11 cellular contexts compared by ENCODE assay signal in the genomic region with DNA sequence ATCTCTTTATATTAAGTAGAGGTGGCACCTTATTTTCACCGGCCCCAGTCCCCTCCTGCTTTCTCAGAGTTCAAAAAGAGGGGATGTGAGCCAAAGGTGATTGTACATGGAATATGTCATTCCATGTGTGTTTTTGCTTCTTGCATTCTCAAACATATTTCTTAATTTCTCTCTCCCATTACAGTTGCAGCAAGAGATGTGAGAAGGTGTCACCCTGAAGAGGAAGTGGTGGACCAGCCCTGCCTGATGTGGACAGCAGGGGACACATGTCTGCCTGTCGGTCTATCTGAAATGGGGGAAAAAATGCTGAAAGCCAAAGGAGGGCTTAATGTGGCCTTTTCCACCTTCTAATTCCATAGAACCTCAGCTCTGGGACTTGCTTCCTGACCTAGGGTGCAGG. TPM values are rescaled to one million over a fixed set of nuclear protein-coding genes. Genes with fewer than 3 reads are reported as not detected.
DNase-seq lines count a peak whose midpoint lies in the region; ATAC-seq and TF ChIP-seq lines count a peak whose summit lies in the region.
"Had no signal": no experiment of that assay in that cellular context is flagged by ENCODE, and none has a peak within 500 bp of the region (broad histone marks: within the 10 kb centered on the region; RNA-seq: fewer than 3 reads in every experiment).

No MANE protein-coding gene starts in this region.

- no peak for DNase-seq in CD8-positive, alpha-beta T cell
- no peak for DNase-seq in activated naive CD8-positive, alpha-beta T cell treated with anti-CD3 and anti-CD28 coated beads for 36 hours
- DNase-seq in nephron progenitor cell (no peak), EL (no peak), NCI-H2081 treated with DMSO at 0.1 percent for 48 hours (lab: John Stamatoyannopoulos, UW) (no peak), H7 (no peak)
- DNase-seq: foreskin melanocyte, NCI-H1436 treated with DMSO at 0.1 percent for 48 hours had no signal

- POLR2A ChIA-PET in CD8-positive, alpha-beta T cell (lab: Charles Lee): interaction anchor here (0.7 to 2.1 kb wide), 2 partner anchors 11 to 53 kb away, joined by 4 to 13 read pairs; no protein-coding TSS in a partner anchor

- intact Hi-C loops in CD8-positive, alpha-beta T cell (cut with DNase I, micrococcal nuclease): loop anchor here (1.0 to 10.0 kb wide), 11 partner anchors 11 to 1424 kb away; partner anchors contain the start of genes CALM1 (in 1 of the 2), EML5 (in 1 of the 2) and GALC (in 1 of the 2)

- peaks cover 0 to 18% (median 4%) of the 10 kb centered on the region in 11 experiments; a peak in 4 of 22 replicates for H3K36me3 ChIP-seq in BLaER1 treated with 17β-estradiol and CSF1 and Interleukin-3, amounts not matched to agents 10 nM and 100 nM
- no peaks in the 10 kb centered on the region for H3K36me3 ChIP-seq in CD8-positive, alpha-beta T cell (ENCODE audit: insufficient read depth, low read length)
- peaks cover 2% of the 10 kb centered on the region; the same call in 1 of the 2 replicates for H3K36me3 ChIP-seq in H7 (replicated peaks; ENCODE audit: control insufficient read depth, insufficient read depth, low read length)
- H3K36me3 ChIP-seq: prostate gland had no signal

- no peak overlapping the region for H3K4me3 ChIP-seq in BLaER1 treated with 17β-estradiol and CSF1 and Interleukin-3, amounts not matched to agents 10 nM and 100 nM
- H3K4me3 ChIP-seq in CD8-positive, alpha-beta T cell (ENCODE audit: low read depth, low read length): no peak overlapping the region
- H3K4me3 ChIP-seq in H7 (ENCODE audit: insufficient read depth, low read depth, low read length): no peak overlapping the region
- H3K4me3 ChIP-seq: prostate gland had no signal

- CTCF ChIA-PET in CD8-positive, alpha-beta T cell (lab: Charles Lee): interaction anchor here (0.6 to 1.0 kb wide), 3 partner anchors 284 to 350 kb away, joined by 3 to 4 read pairs (median 3); no protein-coding TSS in a partner anchor

- peaks cover 31 to 42% (median 38%) of the 10 kb centered on the region in 10 experiments for H3K4me1 ChIP-seq in BLaER1 treated with 17β-estradiol and CSF1 and Interleukin-3, amounts not matched to agents 10 nM and 100 nM
- peaks cover 34% of the 10 kb centered on the region for H3K4me1 ChIP-seq in CD8-positive, alpha-beta T cell (ENCODE audit: insufficient read depth, low read length)

- peaks cover 0 to 11% (median 0%) of the 10 kb centered on the region in 11 experiments; a peak in 6 of 22 replicates for H4K20me1 ChIP-seq in BLaER1 treated with 17β-estradiol and CSF1 and Interleukin-3, amounts not matched to agents 10 nM and 100 nM

- H3K27ac ChIP-seq in BLaER1 treated with 17β-estradiol and CSF1 and Interleukin-3, amounts not matched to agents 10 nM and 100 nM: no peak overlapping the region
- no peak overlapping the region for H3K27ac ChIP-seq in CD8-positive, alpha-beta T cell (ENCODE audit: low read depth, low read length)

- H3K36me3 Mint-ChIP-seq in CD8-positive, alpha-beta T cell: peaks cover 13% of the 10 kb centered on the region
- H3K36me3 Mint-ChIP-seq in activated naive CD8-positive, alpha-beta T cell treated with anti-CD3 and anti-CD28 coated beads for 36 hours: peaks cover 40% of the 10 kb centered on the region
- H3K36me3 Mint-ChIP-seq in nephron progenitor cell (ENCODE audit: low read depth): no peaks in the 10 kb centered on the region

- TF ChIP-seq CTCF in CD8-positive, alpha-beta T cell (IDR thresholded peaks at IDR 0.05): no peak
- no peak for TF ChIP-seq CTCF in nephron progenitor cell (IDR thresholded peaks at IDR 0.05)

- H3K27me3 Mint-ChIP-seq in CD8-positive, alpha-beta T cell (ENCODE audit: low read depth): no peaks in the 10 kb centered on the region
- no peaks in the 10 kb centered on the region for H3K27me3 Mint-ChIP-seq in activated naive CD8-positive, alpha-beta T cell treated with anti-CD3 and anti-CD28 coated beads for 36 hours
- H3K27me3 Mint-ChIP-seq in nephron progenitor cell (ENCODE audit: low read depth, poor library complexity): peaks cover 13% of the 10 kb centered on the region

- H3K4me2 ChIP-seq in BLaER1 treated with 17β-estradiol and CSF1 and Interleukin-3, amounts not matched to agents 10 nM and 100 nM: peak overlapping the region; percentile 5 to 45 (median 31); a peak in 15 of 22 replicates

- no peak overlapping the region for H3K9ac ChIP-seq in BLaER1 treated with 17β-estradiol and CSF1 and Interleukin-3, amounts not matched to agents 10 nM and 100 nM

- peak overlapping the region; percentile 89 for H3K4me3 Mint-ChIP-seq in CD8-positive, alpha-beta T cell
- H3K4me3 Mint-ChIP-seq in activated naive CD8-positive, alpha-beta T cell treated with anti-CD3 and anti-CD28 coated beads for 36 hours: peak overlapping the region; percentile 89
- H3K4me3 Mint-ChIP-seq in nephron progenitor cell: peak overlapping the region; percentile 31

- no peaks in the 10 kb centered on the region for H3K9me3 ChIP-seq in BLaER1 treated with 17β-estradiol and CSF1 and Interleukin-3, amounts not matched to agents 10 nM and 100 nM (replicated peaks in 1 of 11)
- H3K9me3 ChIP-seq in CD8-positive, alpha-beta T cell (ENCODE audit: low read length): no peaks in the 10 kb centered on the region
- H3K9me3 ChIP-seq: prostate gland had no signal

- H3K4me1 Mint-ChIP-seq in CD8-positive, alpha-beta T cell (ENCODE audit: low read depth): peaks cover 60% of the 10 kb centered on the region
- H3K4me1 Mint-ChIP-seq in activated naive CD8-positive, alpha-beta T cell treated with anti-CD3 and anti-CD28 coated beads for 36 hours: peaks cover 61% of the 10 kb centered on the region
- H3K4me1 Mint-ChIP-seq in nephron progenitor cell: peaks cover 46% of the 10 kb centered on the region

- peaks cover 0 to 5% (median 0%) of the 10 kb centered on the region in 11 experiments; a peak in 3 of 22 replicates for H3K27me3 ChIP-seq in BLaER1 treated with 17β-estradiol and CSF1 and Interleukin-3, amounts not matched to agents 10 nM and 100 nM
- no peaks in the 10 kb centered on the region for H3K27me3 ChIP-seq in CD8-positive, alpha-beta T cell (ENCODE audit: insufficient read depth, low read length)
- H3K27me3 ChIP-seq in H7 (ENCODE audit: control insufficient read depth, insufficient read depth, low read length): no peaks in the 10 kb centered on the region

- peak overlapping the region; percentile 93 for H3K27ac Mint-ChIP-seq in CD8-positive, alpha-beta T cell
- peak overlapping the region; percentile 98 for H3K27ac Mint-ChIP-seq in activated naive CD8-positive, alpha-beta T cell treated with anti-CD3 and anti-CD28 coated beads for 36 hours
- H3K27ac Mint-ChIP-seq in nephron progenitor cell: no peak overlapping the region

- ATAC-seq in CD8-positive, alpha-beta T cell: no peak
- no peak for ATAC-seq in GM21528 (IDR thresholded peaks at IDR 0.05; ENCODE audit: low FRiP score, unreplicated experiment)

- H3K9me3 Mint-ChIP-seq in CD8-positive, alpha-beta T cell: no peaks in the 10 kb centered on the region
- no peaks in the 10 kb centered on the region for H3K9me3 Mint-ChIP-seq in activated naive CD8-positive, alpha-beta T cell treated with anti-CD3 and anti-CD28 coated beads for 36 hours
- no peaks in the 10 kb centered on the region for H3K9me3 Mint-ChIP-seq in nephron progenitor cell

RNA-seq across cellular contexts. Expression of gene FOXN3, which starts 1.9 kb away (rescaled TPM):
- total RNA-seq in CD8-positive, alpha-beta T cell: 100 to 1,000 TPM; 134 to 139 TPM
- total RNA-seq in activated naive CD8-positive, alpha-beta T cell treated with anti-CD3 and anti-CD28 coated beads for 36 hours: 10 to 100 TPM; 80.1 to 82.4 TPM
- total RNA-seq in H7 (2014; rRNA removed; shearing (Covaris generic)): 64.6 and 93.6 TPM in 2 replicates

Comparison
In these comparisons a context has a peak if more than half of its experiments do, and no peak if none do; other contexts are left out.
1. H3K4me3 Mint-ChIP-seq: peak in every context shown above with its lines; median percentile 89 in CD8-positive, alpha-beta T cell; 89 in activated naive CD8-positive, alpha-beta T cell treated with anti-CD3 and anti-CD28 coated beads for 36 hours; 31 in nephron progenitor cell.